In the genomic region with DNA sequence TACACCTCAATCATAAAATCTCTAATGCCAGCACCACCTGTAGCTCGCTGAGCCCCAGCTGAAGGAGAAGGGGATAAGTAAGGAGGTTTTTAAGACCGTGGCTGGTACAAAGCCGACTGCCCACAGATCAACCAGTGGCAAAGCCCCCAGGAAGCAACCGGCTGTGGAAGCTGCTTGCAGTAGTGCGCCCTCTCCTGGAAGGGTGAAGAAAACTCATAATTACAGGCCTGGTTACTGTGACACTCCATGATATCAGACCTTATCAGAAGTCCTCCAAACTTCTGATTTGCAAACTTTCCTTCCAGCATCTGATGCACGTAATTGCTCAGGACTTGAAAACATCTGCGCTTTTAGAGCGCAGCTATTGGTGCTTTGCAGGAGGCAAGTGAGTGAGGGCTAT, we compare ENCODE assay signal across 11 cellular contexts.
A peak's percentile ranks its signal among the peaks of the same experiment; 100 is the strongest.
DNase-seq lines count a peak whose midpoint lies in the region; ATAC-seq and TF ChIP-seq lines count a peak whose summit lies in the region.
"Had no signal": no experiment of that assay in that cellular context is flagged by ENCODE, and none has a peak within 500 bp of the region (broad histone marks: within the 10 kb centered on the region; RNA-seq: fewer than 3 reads in every experiment).

No MANE protein-coding gene starts in this region.

- H3K9ac ChIP-seq in mesendoderm (ENCODE audit: low read length): no peak overlapping the region

- H3K4me3 ChIP-seq in HFF-Myc (replicated peaks; ENCODE audit: low read depth, low read length) (no peak overlapping the region), WERI-Rb-1 (ENCODE audit: low read depth, low read length) (no peak overlapping the region), mesendoderm (ENCODE audit: low read length) (no peak overlapping the region), thyroid gland (replicated peaks in 1 of 3) (no peak overlapping the region)
- H3K4me3 ChIP-seq: gastroesophageal sphincter had no signal

- no peak overlapping the region for H2BK15ac ChIP-seq in mesendoderm (replicated peaks; ENCODE audit: low read depth)

- no peak overlapping the region for H4K8ac ChIP-seq in mesendoderm (ENCODE audit: low read depth, low read length)

- TF ChIP-seq POLR2A in thyroid gland (IDR thresholded peaks at IDR 0.05) (no peak), GM18505 (IDR thresholded peaks at IDR 0.05; ENCODE audit: borderline replicate concordance, extremely low read depth, insufficient read depth, insufficient read length) (no peak)

- intact Hi-C loops in thyroid gland (cut with DNase I): no loop called here

- ATAC-seq in GM21576 (IDR thresholded peaks at IDR 0.05; ENCODE audit: unreplicated experiment): no peak
- ATAC-seq in GM18505 (IDR thresholded peaks at IDR 0.05; ENCODE audit: unreplicated experiment): no peak
- ATAC-seq: gastroesophageal sphincter had no signal

- no peaks in the 10 kb centered on the region for H3K79me1 ChIP-seq in mesendoderm (ENCODE audit: low read length)

- no peak overlapping the region for H2AK5ac ChIP-seq in mesendoderm (ENCODE audit: low read length)

- H2BK120ac ChIP-seq in mesendoderm (ENCODE audit: low read depth, low read length): no peak overlapping the region

- DNase-seq in NCI-H82 (lab: John Stamatoyannopoulos, UW) (peak; percentile 40), NCI-H82 treated with DMSO at 0.1 percent for 48 hours (lab: John Stamatoyannopoulos, UW; ENCODE audit: unreplicated experiment) (no peak), HFF-Myc (ENCODE audit: extremely low read depth, low read depth) (no peak), WERI-Rb-1 (no peak), mesendoderm (peak; percentile 44), thyroid gland (no peak)
- DNase-seq: central memory CD4-positive, alpha-beta T cell; NCI-H2171 treated with DMSO at 0.1 percent for 48 hours had no signal

- H3K27ac ChIP-seq in WERI-Rb-1 (no peak overlapping the region), mesendoderm (ENCODE audit: low read depth, low read length) (no peak overlapping the region), thyroid gland (no peak overlapping the region)
- H3K27ac ChIP-seq: gastroesophageal sphincter had no signal

- H3K36me3 ChIP-seq in WERI-Rb-1 (no peaks in the 10 kb centered on the region), mesendoderm (ENCODE audit: control insufficient read depth, insufficient read depth, low read length) (no peaks in the 10 kb centered on the region), thyroid gland (no peaks in the 10 kb centered on the region)
- H3K36me3 ChIP-seq: gastroesophageal sphincter had no signal

- no peak overlapping the region for H3K4me2 ChIP-seq in mesendoderm (ENCODE audit: low read length)

- H4K5ac ChIP-seq in mesendoderm (ENCODE audit: low read length): no peak overlapping the region

- H3K27me3 ChIP-seq in WERI-Rb-1 (ENCODE audit: insufficient read depth, low read depth, severe bottlenecking): peaks cover 42% of the 10 kb centered on the region
- H3K27me3 ChIP-seq in mesendoderm (ENCODE audit: insufficient read depth, low read length, poor library complexity): no peaks in the 10 kb centered on the region
- H3K27me3 ChIP-seq in thyroid gland: no peaks in the 10 kb centered on the region
- H3K27me3 ChIP-seq: gastroesophageal sphincter had no signal

- H3K23ac ChIP-seq in mesendoderm (ENCODE audit: low read length): no peak overlapping the region

- no peak overlapping the region for H3K4ac ChIP-seq in mesendoderm (ENCODE audit: low read depth, low read length)

- no peaks in the 10 kb centered on the region for H3K4me1 ChIP-seq in mesendoderm (ENCODE audit: control insufficient read depth, low read depth, low read length)
- no peaks in the 10 kb centered on the region for H3K4me1 ChIP-seq in thyroid gland
- H3K4me1 ChIP-seq: gastroesophageal sphincter had no signal

- no peaks in the 10 kb centered on the region for H3K79me2 ChIP-seq in mesendoderm (ENCODE audit: control insufficient read depth, insufficient read depth, low read length)

- H2BK5ac ChIP-seq in mesendoderm (ENCODE audit: low read length): no peak overlapping the region

- no peaks in the 10 kb centered on the region for H3K9me3 ChIP-seq in WERI-Rb-1 (ENCODE audit: severe bottlenecking)
- no peaks in the 10 kb centered on the region for H3K9me3 ChIP-seq in thyroid gland
- H3K9me3 ChIP-seq: gastroesophageal sphincter had no signal

- no peak overlapping the region for H3K56ac ChIP-seq in mesendoderm (ENCODE audit: low read length)

- H3K18ac ChIP-seq in mesendoderm (ENCODE audit: low read length): no peak overlapping the region

- WGBS in mesendoderm (ENCODE audit: extremely low coverage, insufficient coverage, low lambda C conversion rate): no CpG with 5 or more reads among the region's 8 CpGs
- 88 to 89% methylated on average over 8 of the region's 8 CpGs for WGBS in thyroid gland, 2 donors

- TF ChIP-seq CTCF in HFF-Myc (IDR thresholded peaks at IDR 0.05; ENCODE audit: low read depth, low read length, missing control alignments) (peak; percentile 26), WERI-Rb-1 (IDR thresholded peaks at IDR 0.05; ENCODE audit: low read depth, low read length) (peak; percentile 31), thyroid gland (IDR thresholded peaks at IDR 0.05) (no peak)

Comparison
In these comparisons a context has a peak if more than half of its experiments do, and no peak if none do; other contexts are left out.
1. DNase-seq: peak in NCI-H82 (single experiment) and mesendoderm (single experiment); none in NCI-H82 treated with DMSO at 0.1 percent for 48 hours (single experiment), HFF-Myc (single experiment), WERI-Rb-1 (single experiment) and thyroid gland (0 of 2).
2. CTCF ChIP-seq: peak in HFF-Myc (single experiment) and WERI-Rb-1 (single experiment); none in thyroid gland (0 of 6).